In genomic region chr14:32422440-32422839, GRCh38 we compare ENCODE assay signal across 32 cellular contexts.
"Had no signal": no experiment of that assay in that cellular context is flagged by ENCODE, and none has a peak within 500 bp of the region (broad histone marks: within the 10 kb centered on the region; RNA-seq: fewer than 3 reads in every experiment).

No MANE protein-coding gene starts in this region.

- H3K27ac ChIP-seq: adrenal gland, body of pancreas, brain microvascular endothelial cell, breast epithelium, VCaP had no signal

- H3K9me3 ChIP-seq: adrenal gland, body of pancreas, breast epithelium had no signal

- H3K36me3 ChIP-seq: adrenal gland, brain microvascular endothelial cell, breast epithelium had no signal

- H3K4me1 ChIP-seq: body of pancreas, breast epithelium had no signal

- DNase-seq: activated B cell treated with CpG ODN at 0.5 μM for 24 hours; activated CD4-positive, alpha-beta memory T cell treated with anti-CD3 and anti-CD28 coated beads for 36 hours; activated CD4-positive, alpha-beta T cell treated with anti-CD3 and anti-CD28 coated beads for 4 hours; activated CD4-positive, alpha-beta T cell treated with anti-CD3 and anti-CD28 coated beads, Interleukin-2, amount 10 ng/mL, durations not matched to agents 24 days and 14 days; activated CD4-positive, alpha-beta T cell treated with anti-CD3 and anti-CD28 coated beads, Interleukin-2, amount 50 U/mL, for 1 hour; activated CD4-positive, alpha-beta T cell treated with anti-CD3 and anti-CD28 coated beads, Interleukin-2, amount 50 U/mL, for 4 hours; activated CD4-positive, CD25-positive, alpha-beta regulatory T cell treated with anti-CD3 and anti-CD28 coated beads, Interleukin-2, amount 50 U/mL, for 72 hours; activated CD8-positive, alpha-beta memory T cell treated with anti-CD3 and anti-CD28 coated beads, Interleukin-2, amount 50 U/mL, for 4 hours; activated CD8-positive, alpha-beta T cell treated with anti-CD3 and anti-CD28 coated beads for 36 hours; activated effector memory CD4-positive, alpha-beta T cell treated with anti-CD3 and anti-CD28 coated beads, Interleukin-2, amount 50 U/mL, for 16 hours; activated gamma-delta T cell treated with Interleukin-2 at 50 U/mL for 16 hours; activated naive CD4-positive, alpha-beta T cell; activated naive CD4-positive, alpha-beta T cell treated with anti-CD3 and anti-CD28 coated beads for 36 hours; activated naive CD4-positive, alpha-beta T cell treated with anti-CD3 and anti-CD28 coated beads, Interleukin-2, amount 50 U/mL, for 16 hours; activated naive CD8-positive, alpha-beta T cell treated with anti-CD3 and anti-CD28 coated beads for 36 hours; activated T-cell treated with anti-CD3 and anti-CD28 coated beads for 4 hours; activated T-cell treated with anti-CD3 and anti-CD28 coated beads, Interleukin-2, amount 50 U/mL, for 1 hour; activated T-cell treated with anti-CD3 and anti-CD28 coated beads, Interleukin-2, amount 50 U/mL, for 4 hours; activated T-cell treated with anti-CD3 and anti-CD28 coated beads, Interleukin-2, amount 50 U/mL, for 72 hours; adrenal gland; amniotic stem cell; aorta; body of pancreas; brain microvascular endothelial cell; central memory CD4-positive, alpha-beta T cell; T-helper 2 cell; T-helper 9 cell had no signal

- FAIRE-seq: TTC549 had no signal

- H3K27me3 ChIP-seq: adrenal gland, body of pancreas, brain microvascular endothelial cell, breast epithelium had no signal

- H3K4me3 ChIP-seq: adrenal gland, body of pancreas, breast epithelium had no signal

- ATAC-seq: activated CD8-positive, alpha-beta T cell treated with anti-CD3 and anti-CD28 coated beads for 36 hours; activated naive CD4-positive, alpha-beta T cell treated with anti-CD3 and anti-CD28 coated beads, Interleukin-2, amount 50 U/mL, for 72 hours; activated T-cell treated with anti-CD3 and anti-CD28 coated beads, Interleukin-2, amount 50 U/mL, for 4 hours; activated T-cell treated with anti-CD3 and anti-CD28 coated beads, Interleukin-2, amount 50 U/mL, for 72 hours; activated T-helper 17 cell treated with anti-CD3 and anti-CD28 coated beads, Interleukin-2, amount 50 U/mL, for 72 hours; body of pancreas had no signal
